ENCODE assay signal across 8 cellular contexts in the genomic region with DNA sequence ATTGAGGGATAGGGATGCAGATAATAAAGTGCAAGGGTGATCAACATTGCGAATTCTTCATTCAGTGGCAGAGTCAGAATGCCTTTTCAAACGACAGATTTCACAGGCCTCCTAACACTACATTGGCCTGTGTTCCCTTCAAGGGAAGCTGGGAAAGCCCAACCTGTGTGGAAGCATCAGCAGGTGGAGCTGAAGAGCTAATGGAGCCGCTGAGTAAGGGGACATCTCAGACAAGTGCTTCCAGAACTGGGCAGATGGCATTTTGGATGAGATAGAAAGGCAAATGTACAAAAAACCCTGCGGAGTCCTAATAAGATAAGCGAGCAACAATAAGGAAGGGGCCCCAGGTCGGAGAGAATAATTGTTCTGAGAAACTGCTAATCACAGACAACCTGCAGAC. TPM values are rescaled to one million over a fixed set of nuclear protein-coding genes. Genes with fewer than 3 reads are reported as not detected.
DNase-seq lines count a peak whose midpoint lies in the region; ATAC-seq and TF ChIP-seq lines count a peak whose summit lies in the region.

No MANE protein-coding gene starts in this region.

- H3K79me2 ChIP-seq in OCI-LY3 (ENCODE audit: low read length), result no peaks in the 10 kb centered on the region

- no peak overlapping the region for H3K4me2 ChIP-seq in OCI-LY3 (ENCODE audit: low read length)

- peaks cover 4% of the 10 kb centered on the region for H3K9me3 Mint-ChIP-seq in natural killer cell treated with Interleukin-12 subunit alpha and Interleukin-12 subunit beta and Interleukin-15 and Interleukin-18, amount 100 ng/mL, for 72 hours
- no peaks in the 10 kb centered on the region for H3K9me3 Mint-ChIP-seq in activated CD4-positive, alpha-beta T cell treated with anti-CD3 and anti-CD28 coated beads for 36 hours (ENCODE audit: low read depth)

- no peaks in the 10 kb centered on the region for H3K4me1 Mint-ChIP-seq in natural killer cell treated with Interleukin-12 subunit alpha and Interleukin-12 subunit beta and Interleukin-15 and Interleukin-18, amount 100 ng/mL, for 72 hours (ENCODE audit: low read depth in 2 of 2)
- no peaks in the 10 kb centered on the region for H3K4me1 Mint-ChIP-seq in activated CD4-positive, alpha-beta T cell treated with anti-CD3 and anti-CD28 coated beads for 36 hours

- no peak overlapping the region for H3K4me3 ChIP-seq in A673 (ENCODE audit: low read depth, low read length, poor library complexity, severe bottlenecking)
- no peak overlapping the region for H3K4me3 ChIP-seq in GM12875 (ENCODE audit: low read depth, low read length)
- no peak overlapping the region for H3K4me3 ChIP-seq in OCI-LY3 (ENCODE audit: low read length)

- no peak overlapping the region for H3K27ac Mint-ChIP-seq in natural killer cell treated with Interleukin-12 subunit alpha and Interleukin-12 subunit beta and Interleukin-15 and Interleukin-18, amount 100 ng/mL, for 72 hours
- no peak overlapping the region for H3K27ac Mint-ChIP-seq in activated CD4-positive, alpha-beta T cell treated with anti-CD3 and anti-CD28 coated beads for 36 hours

- H3K27ac ChIP-seq in A673 (ENCODE audit: low read depth, low read length, poor library complexity, severe bottlenecking) (no peak overlapping the region), OCI-LY3 (ENCODE audit: low read length) (no peak overlapping the region)

- CTCF ChIA-PET in A673 (lab: Charles Lee), result interaction anchor here (0.6 to 1.3 kb wide), 3 partner anchors 129 to 219 kb away, joined by 5 to 7 read pairs (median 5); a partner anchor contains a TSS
- CTCF ChIA-PET in activated CD4-positive, alpha-beta T cell treated with anti-CD3 and anti-CD28 coated beads for 36 hours (lab: Charles Lee), result interaction anchor here (1.0 to 1.6 kb wide), 3 partner anchors 136 to 173 kb away, joined by 3 to 5 read pairs (median 3); no protein-coding TSS in a partner anchor

- H4K20me1 ChIP-seq in OCI-LY3 (ENCODE audit: insufficient read depth, low read length), result no peaks in the 10 kb centered on the region

- H3K9ac ChIP-seq in OCI-LY3 (ENCODE audit: low read length), result no peak overlapping the region

- BruUV-seq in A673 (replicated peaks; lab: Mats Ljungman, UMichigan), result no TSS peak

- POLR2A ChIA-PET in A673 (lab: Charles Lee; ENCODE audit: low non-redundant PET), result no interaction called here
- POLR2A ChIA-PET in activated CD4-positive, alpha-beta T cell treated with anti-CD3 and anti-CD28 coated beads for 36 hours (lab: Charles Lee), result no interaction called here

- DNase-seq in A673 (ENCODE audit: low spot score) (peak; percentile 61), glomerular visceral epithelial cell (ENCODE audit: extremely low spot score) (peak; percentile 32)
- DNase-seq in natural killer cell treated with Interleukin-12 subunit alpha and Interleukin-12 subunit beta and Interleukin-15 and Interleukin-18, amount 100 ng/mL, for 72 hours (ENCODE audit: low spot score), result no peak
- no peak for DNase-seq in activated CD4-positive, alpha-beta T cell treated with anti-CD3 and anti-CD28 coated beads for 36 hours

- H3K27me3 ChIP-seq in A673 (replicated peaks; ENCODE audit: insufficient read depth, low read depth, low read length, poor library complexity) (peaks cover 1% of the 10 kb centered on the region), OCI-LY3 (ENCODE audit: low read depth, low read length) (peaks cover 20% of the 10 kb centered on the region)

- no peak overlapping the region for H3K4me3 Mint-ChIP-seq in natural killer cell treated with Interleukin-12 subunit alpha and Interleukin-12 subunit beta and Interleukin-15 and Interleukin-18, amount 100 ng/mL, for 72 hours
- no peak overlapping the region for H3K4me3 Mint-ChIP-seq in activated CD4-positive, alpha-beta T cell treated with anti-CD3 and anti-CD28 coated beads for 36 hours

- H3K36me3 Mint-ChIP-seq in natural killer cell treated with Interleukin-12 subunit alpha and Interleukin-12 subunit beta and Interleukin-15 and Interleukin-18, amount 100 ng/mL, for 72 hours, result no peaks in the 10 kb centered on the region
- H3K36me3 Mint-ChIP-seq in activated CD4-positive, alpha-beta T cell treated with anti-CD3 and anti-CD28 coated beads for 36 hours (ENCODE audit: low read depth), result no peaks in the 10 kb centered on the region

- no peak overlapping the region for H2AFZ ChIP-seq in OCI-LY3 (ENCODE audit: low read depth, low read length)

- intact Hi-C loops in A673 (cut with micrococcal nuclease; ENCODE audit: unreplicated experiment), result loop anchor here (2.0 kb wide), 1 partner anchor 173 kb away; no protein-coding TSS in a partner anchor
- intact Hi-C loops in activated CD4-positive, alpha-beta T cell treated with anti-CD3 and anti-CD28 coated beads for 36 hours (cut with DNase I, micrococcal nuclease), result loop anchor here in 1 of 2 experiments (10.0 kb wide), 1 partner anchor 143 kb away; no protein-coding TSS in a partner anchor

- no peaks in the 10 kb centered on the region for H3K9me3 ChIP-seq in A673 (ENCODE audit: low read depth, low read length, poor library complexity, severe bottlenecking)
- H3K9me3 ChIP-seq in OCI-LY3 (ENCODE audit: insufficient read depth, low read length), result no peaks in the 10 kb centered on the region

- H3K36me3 ChIP-seq in A673 (ENCODE audit: insufficient read depth, low read length, poor library complexity, severe bottlenecking) (no peaks in the 10 kb centered on the region), OCI-LY3 (replicated peaks; ENCODE audit: low read depth, low read length) (no peaks in the 10 kb centered on the region)

- H3K4me1 ChIP-seq in A673 (ENCODE audit: insufficient read depth, low read length, poor library complexity, severe bottlenecking) (no peaks in the 10 kb centered on the region), OCI-LY3 (ENCODE audit: low read length) (no peaks in the 10 kb centered on the region)

- ATAC-seq in HG02981 (IDR thresholded peaks at IDR 0.05; ENCODE audit: unreplicated experiment), result no peak
- ATAC-seq in HG02870 (IDR thresholded peaks at IDR 0.05; ENCODE audit: unreplicated experiment), result no peak
- no peak for ATAC-seq in natural killer cell treated with Interleukin-12 subunit alpha and Interleukin-12 subunit beta and Interleukin-15 and Interleukin-18, amount 100 ng/mL, for 72 hours
- ATAC-seq in activated CD4-positive, alpha-beta T cell treated with anti-CD3 and anti-CD28 coated beads for 36 hours, result no peak

- peaks cover 14 to 26% of the 10 kb centered on the region in 2 donors for H3K27me3 Mint-ChIP-seq in natural killer cell treated with Interleukin-12 subunit alpha and Interleukin-12 subunit beta and Interleukin-15 and Interleukin-18, amount 100 ng/mL, for 72 hours
- H3K27me3 Mint-ChIP-seq in activated CD4-positive, alpha-beta T cell treated with anti-CD3 and anti-CD28 coated beads for 36 hours, result peaks cover 21% of the 10 kb centered on the region

- peak; percentile 68 for TF ChIP-seq CTCF in A673 (conservative IDR thresholded peaks at IDR 0.05; ENCODE audit: low read depth, low read length)
- TF ChIP-seq CTCF in GM12875 (IDR thresholded peaks at IDR 0.05; ENCODE audit: borderline replicate concordance, insufficient read depth, low read depth, low read length), result peak; percentile 39; the same call in 1 of the 2 replicates
- TF ChIP-seq CTCF in OCI-LY3 (IDR thresholded peaks at IDR 0.05; ENCODE audit: low read depth, low read length), result peak; percentile 51

RNA-seq across cellular contexts. Expression of a gene that starts 8.5 kb away (rescaled TPM):
- not detected in 2 replicates for total RNA-seq in A673 (2021)
- total RNA-seq in natural killer cell treated with Interleukin-12 subunit alpha and Interleukin-12 subunit beta and Interleukin-15 and Interleukin-18, amount 100 ng/mL, for 72 hours, result not detected
- not detected for total RNA-seq in activated CD4-positive, alpha-beta T cell treated with anti-CD3 and anti-CD28 coated beads for 36 hours

Comparison
In these comparisons a context has a peak if more than half of its experiments do, and no peak if none do; other contexts are left out.
1. DNase-seq: peak in A673 (single experiment) and glomerular visceral epithelial cell (single experiment); none in natural killer cell treated with Interleukin-12 subunit alpha and Interleukin-12 subunit beta and Interleukin-15 and Interleukin-18, amount 100 ng/mL, for 72 hours (single experiment) and activated CD4-positive, alpha-beta T cell treated with anti-CD3 and anti-CD28 coated beads for 36 hours (single experiment).
2. Peak in every context shown above with its lines, with median percentiles within 50 percentile points of each other: CTCF ChIP-seq.